In the genomic region with DNA sequence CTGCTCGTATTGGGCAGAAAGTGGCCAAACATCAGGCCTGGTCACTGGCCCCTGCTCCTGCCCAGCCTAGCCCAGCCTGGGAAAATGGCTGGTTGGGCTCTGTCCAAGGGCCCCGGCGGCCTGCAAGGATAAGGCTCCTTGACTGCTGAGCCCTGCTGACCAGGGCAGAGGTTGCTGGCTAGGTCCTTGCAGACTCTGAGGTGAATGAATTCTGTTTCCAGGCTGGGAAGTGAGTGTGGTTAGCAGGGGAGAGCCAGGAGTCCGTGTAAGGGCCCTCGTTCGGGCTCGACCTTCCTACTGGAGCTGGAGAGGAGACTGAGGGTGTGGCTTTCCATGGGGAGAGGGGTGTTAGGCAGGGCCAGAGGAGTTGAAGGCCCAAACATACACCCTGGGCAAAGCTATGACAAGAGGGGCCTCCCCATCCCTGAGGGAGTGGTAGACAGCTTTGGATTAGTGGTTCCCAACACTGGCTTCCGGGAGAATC, we compare ENCODE assay signal across 8 cellular contexts. TPM values are rescaled to one million over a fixed set of nuclear protein-coding genes. Genes with fewer than 3 reads are reported as not detected.
DNase-seq lines count a peak whose midpoint lies in the region; ATAC-seq, FAIRE-seq and TF ChIP-seq lines count a peak whose summit lies in the region.

No MANE protein-coding gene starts in this region.

- no peak for FAIRE-seq in GM19239 (lab: Jason Lieb, UNC)

- peak in 2 of 3 donors; percentile 10 to 30 for TF ChIP-seq POLR2A in body of pancreas (IDR thresholded peaks at IDR 0.05)
- no peak for TF ChIP-seq POLR2A in spleen (IDR thresholded peaks at IDR 0.05)

- no peaks in the 10 kb centered on the region for H3K9me2 ChIP-seq in MM.1S (replicated peaks; ENCODE audit: insufficient read depth, low read length)

- H3K27ac ChIP-seq in body of pancreas: peak overlapping the region in 2 of 4 donors; percentile 64 to 67
- H3K27ac ChIP-seq in spleen: peak overlapping the region in 6 of 8 donors; percentile 20 to 85 (median 68)
- H3K27ac ChIP-seq in MM.1S (ENCODE audit: low read length): no peak overlapping the region

- H3K79me2 ChIP-seq in MM.1S (ENCODE audit: low read length): no peaks in the 10 kb centered on the region

- H3K4me1 ChIP-seq in body of pancreas: peaks cover 76% of the 10 kb centered on the region
- H3K4me1 ChIP-seq in spleen: peaks cover 4 to 63% (median 45%) of the 10 kb centered on the region in 6 donors
- H3K4me1 ChIP-seq in MM.1S (ENCODE audit: low read length): no peaks in the 10 kb centered on the region

- H3K9ac ChIP-seq in MM.1S (ENCODE audit: low read length): no peak overlapping the region

- no peaks in the 10 kb centered on the region for H3F3A ChIP-seq in MM.1S (ENCODE audit: insufficient read depth, low read length)

- H3K4me2 ChIP-seq in MM.1S (ENCODE audit: low read depth, low read length): no peak overlapping the region

- no peak overlapping the region for H3K4me3 ChIP-seq in body of pancreas
- no peak overlapping the region for H3K4me3 ChIP-seq in spleen
- no peak overlapping the region for H3K4me3 ChIP-seq in MM.1S (ENCODE audit: low read length)

- no peaks in the 10 kb centered on the region for H4K20me1 ChIP-seq in MM.1S (ENCODE audit: insufficient read depth, low read length)

- 16 to 31% methylated on average over 7 to 8 of the region's 8 CpGs for WGBS in body of pancreas, 2 donors
- 53 to 69% (median 63%) methylated on average over 8 of the region's 8 CpGs for WGBS in spleen, 5 donors

- H3K27me3 ChIP-seq in body of pancreas (no peaks in the 10 kb centered on the region), spleen (replicated peaks in 1 of 7) (no peaks in the 10 kb centered on the region), MM.1S (replicated peaks; ENCODE audit: insufficient read depth, low read length) (no peaks in the 10 kb centered on the region)

- ATAC-seq in body of pancreas (peak; percentile 80), HG02571 (IDR thresholded peaks at IDR 0.05; ENCODE audit: unreplicated experiment) (no peak)

- intact Hi-C loops in body of pancreas (cut with DNase I): no loop called here
- intact Hi-C loops in spleen (cut with DNase I; ENCODE audit: low total_unique reads): no loop called here

- no peaks in the 10 kb centered on the region for H3K9me3 ChIP-seq in body of pancreas
- peaks cover 0 to 4% (median under 1%) of the 10 kb centered on the region in 8 donors for H3K9me3 ChIP-seq in spleen
- H3K9me3 ChIP-seq in MM.1S (replicated peaks; ENCODE audit: insufficient read depth, low read length): no peaks in the 10 kb centered on the region

- TF ChIP-seq CTCF in body of pancreas (IDR thresholded peaks at IDR 0.05): peak in 3 of 7 experiments; percentile 14 to 20 (median 18)
- no peak for TF ChIP-seq CTCF in spleen (IDR thresholded peaks at IDR 0.05 in 8 of 11, conservative IDR thresholded peaks at IDR 0.05 in 3 of 11)
- no peak for TF ChIP-seq CTCF in MM.1S (IDR thresholded peaks at IDR 0.05; ENCODE audit: low read length)

- H3K36me3 ChIP-seq in body of pancreas (replicated peaks in 1 of 2; ENCODE audit: insufficient read depth in 1 of 2, low read depth in 2 of 2): no peaks in the 10 kb centered on the region
- H3K36me3 ChIP-seq in spleen: peaks cover 0 to 47% (median 25%) of the 10 kb centered on the region in 6 donors
- no peaks in the 10 kb centered on the region for H3K36me3 ChIP-seq in MM.1S (replicated peaks; ENCODE audit: insufficient read depth, low read length)

- no peak overlapping the region for H2AFZ ChIP-seq in MM.1S (ENCODE audit: low read length)

- peak; percentile 96 for DNase-seq in M059J (ENCODE audit: low read depth)
- peak; percentile 86 to 92 (median 90) for DNase-seq in body of pancreas
- DNase-seq in iPS-NIHi7 (ENCODE audit: extremely low spot score): peak; percentile 96
- peak; percentile 85 for DNase-seq in spleen
- no peak for DNase-seq in COR-L47 (lab: John Stamatoyannopoulos, UW)
- no peak for DNase-seq in GM19239 (ENCODE audit: insufficient read length, low spot score)
- no peak for DNase-seq in MM.1S

RNA-seq across cellular contexts. Expression of gene CSF1, which starts 20.6 kb away (rescaled TPM):
- 92.8 and 118 TPM in 2 replicates for total RNA-seq in M059J (2014; rRNA removed; shearing (Covaris generic))
- total RNA-seq in body of pancreas (10 to 100 TPM; 26.7 to 60.7 TPM), spleen (100 to 1,000 TPM in 4 of 7 donors, 10 to 100 TPM in 3; 54.2 to 207 (median 112) TPM)
- 10 to 100 TPM in 1 of 3 donors, 1 to 10 TPM in 2; 5.8 to 17.3 (median 8.1) TPM for polyA plus RNA-seq in spleen

RNA-seq across cellular contexts. Expression of gene AHCYL1, which starts 53.3 kb away (rescaled TPM):
- 40.6 and 64.3 TPM in 2 replicates for total RNA-seq in M059J (2014; rRNA removed; shearing (Covaris generic))
- total RNA-seq in body of pancreas: 10 to 100 TPM; 38.4 to 61.6 TPM
- 10 to 100 TPM; 47.1 to 65.3 (median 52.7) TPM for total RNA-seq in spleen
- 10 to 100 TPM; 16.2 to 29.9 (median 21.1) TPM for polyA plus RNA-seq in spleen

Comparison
In these comparisons a context has a peak if more than half of its experiments do, and no peak if none do; other contexts are left out.
1. DNase-seq: peak in M059J (single experiment), body of pancreas (4 of 4), iPS-NIHi7 (single experiment) and spleen (single experiment); none in COR-L47 (single experiment), GM19239 (single experiment) and MM.1S (single experiment).
2. POLR2A ChIP-seq: peak in body of pancreas (2 of 3); none in spleen (0 of 3).